In genomic region chr19:20776083-20777076, GRCh38 we compare ENCODE assay signal across 8 cellular contexts.
A peak's percentile ranks its signal among the peaks of the same experiment; 100 is the strongest.
DNase-seq lines count a peak whose midpoint lies in the region; ATAC-seq, FAIRE-seq and TF ChIP-seq lines count a peak whose summit lies in the region.

ZNF66 (plus strand) TSS chr19:20776304; CDS start chr19:20776448, 144 bp downstream.

- peak; percentile 97 for ATAC-seq in HG03095 (IDR thresholded peaks at IDR 0.05; ENCODE audit: unreplicated experiment)

- TF ChIP-seq POLR2A in GM18526 (IDR thresholded peaks at IDR 0.05; ENCODE audit: extremely low read depth, insufficient read length), result peak; percentile 75

- FAIRE-seq in A204.1 (lab: Jason Lieb, UNC), result peak; percentile 88
- peak; percentile 84 for FAIRE-seq in colon (lab: Jason Lieb, UNC)

- DNase-seq in NCI-H2196 treated with DMSO at 0.1 percent for 48 hours (lab: John Stamatoyannopoulos, UW; ENCODE audit: unreplicated experiment), result peak; percentile 83
- DNase-seq in activated CD4-positive, alpha-beta T cell treated with anti-CD3 and anti-CD28 coated beads for 24 hours (ENCODE audit: low read depth in 2 of 2), result peak; percentile 89 to 91
- DNase-seq in kidney tubule cell (ENCODE audit: low spot score), result peak; percentile 97
- peak; percentile 87 to 90 (median 88) for DNase-seq in stimulated activated CD4-positive, alpha-beta T cell treated with anti-CD3 and anti-CD28 coated beads, Interleukin-1b, Interleukin-23, amount 100 ng/mL, for 24 hours (ENCODE audit: low read depth in 4 of 4, low spot score in 1 of 4)

Comparison
In these comparisons a context has a peak if more than half of its experiments do, and no peak if none do; other contexts are left out.
1. Peak in every context shown above with its lines: DNase-seq and ATAC-seq.